8 cellular contexts compared by ENCODE assay signal in genomic region chr11:72041364-72042058, GRCh38. TPM values are rescaled to one million over a fixed set of nuclear protein-coding genes. Genes with fewer than 3 reads are reported as not detected.
DNase-seq lines count a peak whose midpoint lies in the region; TF ChIP-seq lines count a peak whose summit lies in the region.

No MANE protein-coding gene starts in this region.

- in situ Hi-C loops in GM23248 (cut with MboI): no loop called here

- peak overlapping the region in 1 of 2 experiments; percentile 70 for H3K23ac ChIP-seq in mesenchymal stem cell (ENCODE audit: low read length in 2 of 2)

- 1 to 2% methylated on average over 22 of the region's 22 CpGs for WGBS in GM23248 (ENCODE audit: low coverage in 1 of 2, low lambda C conversion rate in 2 of 2, missing lambda C conversion rate in 2 of 2), 2 experiments
- WGBS in mesenchymal stem cell: 5% methylated on average over 22 of the region's 22 CpGs

- peak overlapping the region in 1 of 2 experiments; percentile 86 for H3K14ac ChIP-seq in mesenchymal stem cell (ENCODE audit: low read length in 2 of 2)

- H3K4me2 ChIP-seq in GM23248 (ENCODE audit: unreplicated experiment) (peak overlapping the region; percentile 93), mesenchymal stem cell (ENCODE audit: low read length, poor library complexity, severe bottlenecking) (peak overlapping the region; percentile 46)

- peak overlapping the region; percentile 88 for H3K4me3 ChIP-seq in AG04450 (ENCODE audit: low read depth, low read length)
- H3K4me3 ChIP-seq in GM23248: peak overlapping the region; percentile 95
- H3K4me3 ChIP-seq in mesenchymal stem cell (ENCODE audit: insufficient read depth in 1 of 2, low read depth in 1 of 2, low read length in 2 of 2): peak overlapping the region; percentile 65 to 86

- H2BK15ac ChIP-seq in mesenchymal stem cell (ENCODE audit: low read depth, poor library complexity, severe bottlenecking): peak overlapping the region; percentile 91

- H3K18ac ChIP-seq in mesenchymal stem cell (ENCODE audit: low read depth in 1 of 2, low read length in 2 of 2): peak overlapping the region; percentile 92 to 97

- H2AK5ac ChIP-seq in mesenchymal stem cell (ENCODE audit: low read length, severe bottlenecking): peak overlapping the region; percentile 10

- H3K9ac ChIP-seq in GM23248 (peak overlapping the region; percentile 98), mesenchymal stem cell (ENCODE audit: low read length) (peak overlapping the region; percentile 98)

- H3K79me1 ChIP-seq in mesenchymal stem cell (replicated peaks; ENCODE audit: low read length, poor library complexity, severe bottlenecking): peaks cover 14% of the 10 kb centered on the region

- DNase-seq in AG04450 (ENCODE audit: low read depth, low spot score) (peak; percentile 44), GM23248 (peak; percentile 91), NCI-H510A treated with DMSO at 0.1 percent for 48 hours (lab: John Stamatoyannopoulos, UW) (peak; percentile 54), epidermal melanocyte (ENCODE audit: insufficient read length, low spot score) (peak; percentile 70), mesenchymal stem cell (peak; percentile 86), SKM-1 (lab: John Stamatoyannopoulos, UW; ENCODE audit: unreplicated experiment) (no peak)
- peak; percentile 78 for DNase-seq in activated CD8-positive, alpha-beta memory T cell treated with anti-CD3 and anti-CD28 coated beads for 24 hours
- peak; percentile 47 for DNase-seq in stimulated activated CD8-positive, alpha-beta memory T cell treated with anti-CD3 and anti-CD28 coated beads, Interleukin-4, amount 100 ng/mL, for 48 hours

- no peaks in the 10 kb centered on the region for H4K20me1 ChIP-seq in GM23248 (ENCODE audit: insufficient read depth)

- no peaks in the 10 kb centered on the region for H3K27me3 ChIP-seq in AG04450 (ENCODE audit: control insufficient read depth, insufficient read depth, low read length)
- no peaks in the 10 kb centered on the region for H3K27me3 ChIP-seq in GM23248 (replicated peaks; ENCODE audit: insufficient read depth)
- H3K27me3 ChIP-seq in mesenchymal stem cell (ENCODE audit: control insufficient read depth in 1 of 2, insufficient read depth in 1 of 2, low read length in 2 of 2): no peaks in the 10 kb centered on the region

- H4K8ac ChIP-seq in mesenchymal stem cell (ENCODE audit: low read length): peak overlapping the region; percentile 92

- H3K36me3 ChIP-seq in GM23248 (ENCODE audit: low read depth) (no peaks in the 10 kb centered on the region), mesenchymal stem cell (ENCODE audit: control insufficient read depth in 1 of 2, insufficient read depth in 2 of 2, low read depth in 1 of 2, low read length in 2 of 2) (peaks cover 3% of the 10 kb centered on the region in 2 experiments)

- H3K79me2 ChIP-seq in GM23248 (ENCODE audit: insufficient read depth): peaks cover 89% of the 10 kb centered on the region

- peak overlapping the region; percentile 92 for H4K91ac ChIP-seq in mesenchymal stem cell (ENCODE audit: low read length)

- H2BK120ac ChIP-seq in mesenchymal stem cell (ENCODE audit: low read depth, low read length): peak overlapping the region; percentile 65

- peak overlapping the region; percentile 66 for H2BK5ac ChIP-seq in mesenchymal stem cell (ENCODE audit: low read depth, low read length, poor library complexity, severe bottlenecking)

- H3K9me2 ChIP-seq in GM23248 (ENCODE audit: insufficient read depth): no peaks in the 10 kb centered on the region

- TF ChIP-seq CTCF in AG04450 (IDR thresholded peaks at IDR 0.05; ENCODE audit: low read depth, low read length): no peak

- CTCF ChIA-PET in AG04450 (lab: Charles Lee): interaction anchor here (2.9 to 4.2 kb wide), 2 partner anchors 16 to 102 kb away, joined by 11 to 44 read pairs; no protein-coding TSS in a partner anchor

- peaks cover 40% of the 10 kb centered on the region for H3K4me1 ChIP-seq in GM23248 (ENCODE audit: insufficient read depth)
- H3K4me1 ChIP-seq in mesenchymal stem cell (ENCODE audit: control insufficient read depth, insufficient read depth, low read depth, low read length): peaks cover 15% of the 10 kb centered on the region

- H2BK12ac ChIP-seq in mesenchymal stem cell (ENCODE audit: low read length in 2 of 2): peak overlapping the region; percentile 17 to 18

- H3K9me3 ChIP-seq in AG04450 (ENCODE audit: control insufficient read depth, insufficient read depth, low read length) (no peaks in the 10 kb centered on the region), GM23248 (ENCODE audit: low read depth) (no peaks in the 10 kb centered on the region), mesenchymal stem cell (ENCODE audit: control insufficient read depth, low read length) (no peaks in the 10 kb centered on the region)

- H3K27ac ChIP-seq in AG04450 (ENCODE audit: low read depth, low read length) (peak overlapping the region; percentile 99), GM23248 (peak overlapping the region; percentile 99), mesenchymal stem cell (ENCODE audit: low read length, poor library complexity, severe bottlenecking) (peak overlapping the region; percentile 93)

- peaks cover 48% of the 10 kb centered on the region for H3F3A ChIP-seq in GM23248 (ENCODE audit: insufficient read depth)

- H2AFZ ChIP-seq in GM23248 (peak overlapping the region; percentile 87), mesenchymal stem cell (ENCODE audit: low read depth, low read length) (peak overlapping the region; percentile 16)

- POLR2A ChIA-PET in AG04450 (lab: Yijun Ruan, JAX): interaction anchor here (0.5 to 1.5 kb wide), 7 partner anchors 15 to 185 kb away, joined by 3 to 9 read pairs (median 3); no protein-coding TSS in a partner anchor

- peak overlapping the region; percentile 80 to 93 for H3K4ac ChIP-seq in mesenchymal stem cell (ENCODE audit: low read depth in 1 of 2, low read length in 2 of 2)

RNA-seq across cellular contexts. Expression of gene NUMA1, which starts 38.8 kb away (rescaled TPM):
- polyA plus RNA-seq in AG04450 (2011; rRNA removed) (79.5 and 90.7 TPM in 2 replicates), GM23248 (2016; fragmentation: Nextera tagmentation; extraction: Ambion mirVana) (48.7 and 51.5 TPM in 2 replicates)
- polyA minus RNA-seq in AG04450 (2011; rRNA and poly(A)+ RNA removed): 202 and 232 TPM in 2 replicates
- 124 and 149 TPM in 2 replicates for total RNA-seq in GM23248 (2014; rRNA removed; shearing (Covaris generic))
- polyA plus RNA-seq in mesenchymal stem cell (2013, experiment 1 of 2): 54.5 TPM
- 49.1 TPM for polyA plus RNA-seq in mesenchymal stem cell (2013, experiment 2 of 2)

RNA-seq across cellular contexts. Expression of gene LRRC51, which starts 39.1 kb away (rescaled TPM):
- polyA plus RNA-seq in AG04450 (2011; rRNA removed) (7.8 and 8.6 TPM in 2 replicates), GM23248 (2016; fragmentation: Nextera tagmentation; extraction: Ambion mirVana) (7.5 and 9.4 TPM in 2 replicates)
- 6.3 and 9.1 TPM in 2 replicates for polyA minus RNA-seq in AG04450 (2011; rRNA and poly(A)+ RNA removed)
- total RNA-seq in GM23248 (2014; rRNA removed; shearing (Covaris generic)): 7.1 and 7.8 TPM in 2 replicates
- 3.2 TPM for polyA plus RNA-seq in mesenchymal stem cell (2013, experiment 1 of 2)
- 3.9 TPM for polyA plus RNA-seq in mesenchymal stem cell (2013, experiment 2 of 2)

RNA-seq across cellular contexts. Expression of gene IL18BP, which starts 42.8 kb away (rescaled TPM):
- polyA plus RNA-seq in AG04450 (2011; rRNA removed) (2.2 and 2.5 TPM in 2 replicates), GM23248 (2016; fragmentation: Nextera tagmentation; extraction: Ambion mirVana) (0.14 and 0.44 TPM in 2 replicates)
- polyA minus RNA-seq in AG04450 (2011; rRNA and poly(A)+ RNA removed): 3.0 and 3.9 TPM in 2 replicates
- 2.5 and 4.8 TPM in 2 replicates for total RNA-seq in GM23248 (2014; rRNA removed; shearing (Covaris generic))
- 4.8 TPM for polyA plus RNA-seq in mesenchymal stem cell (2013, experiment 1 of 2)
- 4.1 TPM for polyA plus RNA-seq in mesenchymal stem cell (2013, experiment 2 of 2)
